Comparison of ENCODE assay signal across 8 cellular contexts in genomic region chr17:50139950-50140885, GRCh38. TPM values are rescaled to one million over a fixed set of nuclear protein-coding genes. Genes with fewer than 3 reads are reported as not detected.
DNase-seq lines count a peak whose midpoint lies in the region; ATAC-seq, FAIRE-seq and TF ChIP-seq lines count a peak whose summit lies in the region.

No MANE protein-coding gene starts in this region.

- peaks cover 15% of the 10 kb centered on the region for H3K79me2 ChIP-seq in keratinocyte (ENCODE audit: control insufficient read depth, insufficient read depth, low read length)

- in situ Hi-C loops in T47D (cut with HindIII; ENCODE audit: low pct_unique_long_range_greater_than_20kb, low sequenced_read_pairs): no loop called here

- H3K9me1 ChIP-seq in keratinocyte (ENCODE audit: control insufficient read depth, extremely low read depth, insufficient read depth, low read length): peaks cover 2% of the 10 kb centered on the region

- no peak overlapping the region for H3K27ac ChIP-seq in keratinocyte (ENCODE audit: control insufficient read depth, insufficient read depth, low read length)

- DNase-seq in BE2C (peak; percentile 89), NB4 (ENCODE audit: low read depth) (peak; percentile 70), T47D (ENCODE audit: low read depth in 1 of 2, low spot score in 1 of 2) (peak; percentile 83 to 91), keratinocyte (ENCODE audit: low read depth, low spot score) (no peak)
- peak; percentile 85 for DNase-seq in stimulated activated CD4-positive, alpha-beta T cell treated with anti-CD3 and anti-CD28 coated beads, Interleukin-2, amount 100 ng/mL, for 24 hours

- H3K27me3 ChIP-seq in BE2C: no peaks in the 10 kb centered on the region
- H3K27me3 ChIP-seq in keratinocyte (ENCODE audit: control insufficient read depth, extremely low read depth, insufficient read depth, low read length): no peaks in the 10 kb centered on the region

- TF ChIP-seq POLR2A in NB4 (IDR thresholded peaks at IDR 0.05; ENCODE audit: extremely low read depth, insufficient read length): no peak

- peaks cover 13% of the 10 kb centered on the region for H4K20me1 ChIP-seq in keratinocyte (ENCODE audit: control insufficient read depth, extremely low read depth, insufficient read depth, low read length)

- ATAC-seq in GM19351 (IDR thresholded peaks at IDR 0.05; ENCODE audit: unreplicated experiment) (peak; percentile 66), GM18520 (IDR thresholded peaks at IDR 0.05; ENCODE audit: unreplicated experiment) (no peak)

- dilution Hi-C loops in keratinocyte (cut with MboI; ENCODE audit: extremely low pct_ligation_motif_present, low sequenced_read_pairs): no loop called here

- peak; percentile 95 for FAIRE-seq in keratinocyte (lab: Jason Lieb, UNC)

- H3K4me1 ChIP-seq in BE2C (peaks cover 11% of the 10 kb centered on the region), keratinocyte (ENCODE audit: control insufficient read depth, extremely low read depth, insufficient read depth, low read length) (no peaks in the 10 kb centered on the region)

- no peak overlapping the region for H3K4me2 ChIP-seq in keratinocyte (ENCODE audit: control insufficient read depth, extremely low read depth, insufficient read depth, low read depth, low read length)

- no peaks in the 10 kb centered on the region for H3K9me3 ChIP-seq in BE2C
- no peaks in the 10 kb centered on the region for H3K9me3 ChIP-seq in keratinocyte (ENCODE audit: control insufficient read depth, low read depth, low read length)

- H3K36me3 ChIP-seq in BE2C (peaks cover 98% of the 10 kb centered on the region), keratinocyte (ENCODE audit: control insufficient read depth in 2 of 2, extremely low read depth in 1 of 2, insufficient read depth in 2 of 2, low read length in 2 of 2) (peaks cover 63 to 71% of the 10 kb centered on the region in 2 experiments)

- H3K4me3 ChIP-seq in BE2C (ENCODE audit: low read depth, low read length) (peak overlapping the region; percentile 19; the same call in 1 of the 2 replicates), NB4 (ENCODE audit: low read depth, low read length) (no peak overlapping the region), WI38 (ENCODE audit: low read depth, low read length) (no peak overlapping the region), keratinocyte (ENCODE audit: control insufficient read depth in 2 of 3, extremely low read depth in 1 of 3, insufficient read depth in 2 of 3, low read depth in 1 of 3, low read length in 3 of 3) (no peak overlapping the region)

- no peak overlapping the region for H2AFZ ChIP-seq in keratinocyte (ENCODE audit: control insufficient read depth, low read length)

- H3K9ac ChIP-seq in keratinocyte (ENCODE audit: control insufficient read depth, extremely low read depth, insufficient read depth, low read length): no peak overlapping the region

- peak; percentile 65 for TF ChIP-seq CTCF in BE2C (IDR thresholded peaks at IDR 0.05; ENCODE audit: low read depth, low read length)
- TF ChIP-seq CTCF in NB4 (IDR thresholded peaks at IDR 0.05; ENCODE audit: low read depth, low read length): peak; percentile 45
- peak; percentile 22; the same call in 1 of the 2 replicates for TF ChIP-seq CTCF in WI38 (IDR thresholded peaks at IDR 0.05; ENCODE audit: low read depth, low read length)
- peak; percentile 90 to 99 (median 97) for TF ChIP-seq CTCF in keratinocyte (optimal IDR thresholded peaks at IDR 0.05 in 1 of 3, IDR thresholded peaks at IDR 0.05 in 1 of 3, conservative IDR thresholded peaks at IDR 0.05 in 1 of 3; ENCODE audit: extremely low read depth in 1 of 3, insufficient read depth in 2 of 3, low read length in 3 of 3)

RNA-seq across cellular contexts. Expression of gene SAMD14, which starts 10.3 kb away (rescaled TPM):
- polyA plus RNA-seq in BE2C (2012; ENCODE audit: insufficient read depth, insufficient read length, low read depth): 4.1 TPM
- polyA plus RNA-seq in keratinocyte: 0.02 to 0.06 TPM in 2 of 3 replicates, not detected in the other
- polyA plus RNA-seq in keratinocyte (2011; ENCODE audit: low read depth): not detected
- 0.06 TPM in 1 of 2 replicates, not detected in the other for polyA plus RNA-seq in keratinocyte (2011; cell fraction: cytosol; rRNA removed)
- polyA plus RNA-seq in keratinocyte (2011; cell fraction: nucleus; rRNA removed): 0.10 and 0.24 TPM in 2 replicates
- polyA plus RNA-seq in keratinocyte (2012; ENCODE audit: low replicate concordance): 0.08 and 0.16 TPM in 2 replicates
- polyA minus RNA-seq in keratinocyte: not detected in 3 replicates
- polyA minus RNA-seq in keratinocyte (2011; cell fraction: cytosol; rRNA and poly(A)+ RNA removed): not detected
- polyA minus RNA-seq in keratinocyte (2011; cell fraction: nucleus; rRNA and poly(A)+ RNA removed): not detected in 2 replicates

RNA-seq across cellular contexts. Expression of gene PPP1R9B, which starts 10.3 kb away (rescaled TPM):
- 190 TPM for polyA plus RNA-seq in BE2C (2012; ENCODE audit: insufficient read depth, insufficient read length, low read depth)
- polyA plus RNA-seq in keratinocyte: 15.2 to 18.2 TPM (median 16.1 TPM) in 3 replicates
- polyA plus RNA-seq in keratinocyte (2011; ENCODE audit: low read depth): 22.8 TPM
- 8.3 and 13.7 TPM in 2 replicates for polyA plus RNA-seq in keratinocyte (2011; cell fraction: cytosol; rRNA removed)
- polyA plus RNA-seq in keratinocyte (2011; cell fraction: nucleus; rRNA removed): 28.4 and 30.6 TPM in 2 replicates
- 14.4 and 28.8 TPM in 2 replicates for polyA plus RNA-seq in keratinocyte (2012; ENCODE audit: low replicate concordance)
- polyA minus RNA-seq in keratinocyte: 16.8 to 19.3 TPM (median 18.8 TPM) in 3 replicates
- polyA minus RNA-seq in keratinocyte (2011; cell fraction: cytosol; rRNA and poly(A)+ RNA removed): 31.7 TPM
- 12.8 and 15.4 TPM in 2 replicates for polyA minus RNA-seq in keratinocyte (2011; cell fraction: nucleus; rRNA and poly(A)+ RNA removed)

RNA-seq across cellular contexts. Expression of gene SGCA, which starts 25.6 kb away (rescaled TPM):
- 0.65 TPM for polyA plus RNA-seq in BE2C (2012; ENCODE audit: insufficient read depth, insufficient read length, low read depth)
- polyA plus RNA-seq in keratinocyte: not detected in 3 replicates
- polyA plus RNA-seq in keratinocyte (2011; ENCODE audit: low read depth): not detected
- not detected in 2 replicates for polyA plus RNA-seq in keratinocyte (2011; cell fraction: cytosol; rRNA removed)
- polyA plus RNA-seq in keratinocyte (2011; cell fraction: nucleus; rRNA removed): not detected in 2 replicates
- not detected in 2 replicates for polyA plus RNA-seq in keratinocyte (2012; ENCODE audit: low replicate concordance)
- polyA minus RNA-seq in keratinocyte: not detected in 3 replicates
- polyA minus RNA-seq in keratinocyte (2011; cell fraction: cytosol; rRNA and poly(A)+ RNA removed): not detected
- not detected in 2 replicates for polyA minus RNA-seq in keratinocyte (2011; cell fraction: nucleus; rRNA and poly(A)+ RNA removed)

RNA-seq across cellular contexts. Expression of gene PDK2, which starts 45.1 kb away (rescaled TPM):
- 38.8 TPM for polyA plus RNA-seq in BE2C (2012; ENCODE audit: insufficient read depth, insufficient read length, low read depth)
- polyA plus RNA-seq in keratinocyte: 7.5 to 24.1 TPM (median 8.6 TPM) in 3 replicates
- 2.1 TPM for polyA plus RNA-seq in keratinocyte (2011; ENCODE audit: low read depth)
- 19.2 and 30.7 TPM in 2 replicates for polyA plus RNA-seq in keratinocyte (2011; cell fraction: cytosol; rRNA removed)
- 21.7 and 30.4 TPM in 2 replicates for polyA plus RNA-seq in keratinocyte (2011; cell fraction: nucleus; rRNA removed)
- 5.9 and 11.2 TPM in 2 replicates for polyA plus RNA-seq in keratinocyte (2012; ENCODE audit: low replicate concordance)
- polyA minus RNA-seq in keratinocyte: 21.8 to 28.3 TPM (median 21.9 TPM) in 3 replicates
- 18.8 TPM for polyA minus RNA-seq in keratinocyte (2011; cell fraction: cytosol; rRNA and poly(A)+ RNA removed)
- polyA minus RNA-seq in keratinocyte (2011; cell fraction: nucleus; rRNA and poly(A)+ RNA removed): 11.7 and 14.0 TPM in 2 replicates

Comparison
In these comparisons a context has a peak if more than half of its experiments do, and no peak if none do; other contexts are left out.
1. CTCF ChIP-seq: peak in every context shown above with its lines; median percentile 97 in keratinocyte; 65 in BE2C; 45 in NB4; 22 in WI38.